ENCODE assay signal across 8 cellular contexts in the genomic region with DNA sequence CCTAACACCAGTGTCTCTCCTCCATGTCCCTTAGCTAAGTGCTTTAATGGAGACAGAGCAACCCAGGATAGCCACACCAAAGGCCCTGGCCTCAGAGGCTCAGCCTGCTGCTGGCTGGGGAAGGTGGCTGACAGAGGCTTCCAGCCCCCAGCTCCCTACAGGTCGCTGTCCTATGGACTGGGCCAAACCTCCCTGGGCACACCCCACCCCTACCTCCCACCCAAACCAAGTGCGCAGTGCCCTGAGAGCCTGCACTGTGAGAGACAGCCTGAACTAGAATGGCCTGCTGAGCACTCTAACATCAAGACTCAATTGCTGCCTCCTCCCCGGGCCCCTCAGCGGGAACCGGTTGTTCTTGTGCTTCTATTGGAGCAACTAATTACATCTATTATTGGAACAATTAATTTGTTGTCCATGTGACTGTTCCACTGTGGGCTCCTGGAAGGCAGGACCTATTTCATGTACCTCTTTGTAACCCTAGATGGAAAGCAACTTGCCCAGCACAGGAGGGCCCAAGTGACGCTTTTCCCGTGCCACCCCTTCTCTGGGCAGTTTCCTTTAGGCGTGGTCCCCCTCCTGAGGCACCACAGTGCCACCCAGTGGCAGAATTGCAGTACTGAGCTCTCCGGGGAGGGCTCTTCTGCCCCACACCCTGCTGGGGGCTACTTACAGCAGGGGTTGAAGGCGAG.
DNase-seq lines count a peak whose midpoint lies in the region; ATAC-seq and TF ChIP-seq lines count a peak whose summit lies in the region.

No MANE protein-coding gene starts in this region.

- no peak overlapping the region for H2AFZ ChIP-seq in hepatocyte

- H3K4me1 Mint-ChIP-seq in T-helper 17 cell = no peaks in the 10 kb centered on the region

- no peaks in the 10 kb centered on the region for H3K27me3 ChIP-seq in hepatocyte
- H3K27me3 ChIP-seq in skeletal muscle satellite cell (ENCODE audit: control insufficient read depth, insufficient read depth, low read length) = no peaks in the 10 kb centered on the region

- no peaks in the 10 kb centered on the region for H3K9me2 ChIP-seq in hepatocyte (replicated peaks; ENCODE audit: insufficient read depth)

- 33% methylated on average over 10 of the region's 10 CpGs for WGBS in hepatocyte (ENCODE audit: low lambda C conversion rate, missing lambda C conversion rate)

- H3K4me3 ChIP-seq in hepatocyte (no peak overlapping the region), skeletal muscle satellite cell (ENCODE audit: low read length) (no peak overlapping the region)

- ATAC-seq in HG02623 (IDR thresholded peaks at IDR 0.05; ENCODE audit: unreplicated experiment) (peak; percentile 91), T-helper 17 cell (peak; percentile 98)

- peak; percentile 13 to 25 for DNase-seq in NCI-H524 (lab: John Stamatoyannopoulos, UW)
- no peak for DNase-seq in NCI-H524 treated with DMSO at 0.1 percent for 48 hours (lab: John Stamatoyannopoulos, UW)
- peak; percentile 32 for DNase-seq in NCI-H1105 treated with DMSO at 0.1 percent for 48 hours (lab: John Stamatoyannopoulos, UW)
- peak; percentile 57 to 69 (median 60) for DNase-seq in T-helper 17 cell
- DNase-seq in anterior cingulate cortex (lab: John Stamatoyannopoulos, UW) = peak in 55 of 58 donors; percentile 3 to 84 (median 62)
- peak; percentile 80 for DNase-seq in hepatocyte (ENCODE audit: low spot score)

- H3K79me2 ChIP-seq in hepatocyte = no peaks in the 10 kb centered on the region

- no peaks in the 10 kb centered on the region for H4K20me1 ChIP-seq in hepatocyte (ENCODE audit: insufficient read depth, poor library complexity, severe bottlenecking)

- H3K4me3 Mint-ChIP-seq in T-helper 17 cell = no peak overlapping the region

- no peak overlapping the region for H3K9ac ChIP-seq in skeletal muscle satellite cell (ENCODE audit: low read depth, low read length)

- H3K4me2 ChIP-seq in hepatocyte (peak overlapping the region; percentile 62), skeletal muscle satellite cell (ENCODE audit: low read length) (peak overlapping the region; percentile 57)

- TF ChIP-seq CTCF in hepatocyte (IDR thresholded peaks at IDR 0.05; ENCODE audit: poor library complexity) = peak; percentile 99

- H3K4me1 ChIP-seq in hepatocyte (ENCODE audit: insufficient read depth) = no peaks in the 10 kb centered on the region
- peaks cover 2% of the 10 kb centered on the region for H3K4me1 ChIP-seq in skeletal muscle satellite cell (ENCODE audit: control insufficient read depth, insufficient read depth, low read length)

- no peaks in the 10 kb centered on the region for H3K36me3 ChIP-seq in hepatocyte (replicated peaks; ENCODE audit: insufficient read depth, low read depth)
- H3K36me3 ChIP-seq in skeletal muscle satellite cell (ENCODE audit: insufficient read depth, low read length) = no peaks in the 10 kb centered on the region

- H3K9me3 ChIP-seq in T-helper 17 cell (ENCODE audit: control insufficient read depth, low read length, poor library complexity, severe bottlenecking) = no peaks in the 10 kb centered on the region
- no peaks in the 10 kb centered on the region for H3K9me3 ChIP-seq in hepatocyte (ENCODE audit: low read depth)
- no peaks in the 10 kb centered on the region for H3K9me3 ChIP-seq in skeletal muscle satellite cell (replicated peaks; ENCODE audit: low read length)

- no peak overlapping the region for H3K27ac ChIP-seq in hepatocyte

- H3K36me3 Mint-ChIP-seq in T-helper 17 cell (ENCODE audit: low read depth) = no peaks in the 10 kb centered on the region

- no peak overlapping the region for H3K27ac Mint-ChIP-seq in T-helper 17 cell

- no peaks in the 10 kb centered on the region for H3K27me3 Mint-ChIP-seq in T-helper 17 cell
